In genomic region chr14:52119030-52119429, GRCh38 we compare ENCODE assay signal across 1 cellular context.
A peak's percentile ranks its signal among the peaks of the same experiment; 100 is the strongest.
TF ChIP-seq lines count a peak whose summit lies in the region.

No MANE protein-coding gene starts in this region.

TF ChIP-seq in HepG2, 621 proteins besides CTCF, POLR2A, EP300 and RAD21 (continued from another document and continues in another):
- TF ChIP-seq REST (IDR thresholded peaks at IDR 0.05; ENCODE audit: borderline replicate concordance in 1 of 2, low read depth in 1 of 2, low read length in 2 of 2) (no peak), SAP130 (CRISPR knock-in tag; IDR thresholded peaks at IDR 0.05; ENCODE audit: low read depth) (no peak), HIC2 (CRISPR knock-in tag; IDR thresholded peaks at IDR 0.05; ENCODE audit: low read depth) (no peak), CENPT (CRISPR knock-in tag; IDR thresholded peaks at IDR 0.05; ENCODE audit: low read depth) (no peak), MYC (CRISPR knock-in tag; IDR thresholded peaks at IDR 0.05; ENCODE audit: borderline replicate concordance) (no peak), ZBTB46 (CRISPR knock-in tag; IDR thresholded peaks at IDR 0.05; ENCODE audit: borderline replicate concordance) (no peak), TFDP2 (CRISPR knock-in tag; IDR thresholded peaks at IDR 0.05) (0 out of 2 replicates have a peak, but pooled peaks have one; percentile 30), HNF4A (CRISPR knock-in tag; IDR thresholded peaks at IDR 0.05) (peak; percentile 56; the same call in 1 of the 2 replicates), RBAK (CRISPR knock-in tag; IDR thresholded peaks at IDR 0.05) (no peak), ZNF30 (CRISPR knock-in tag; IDR thresholded peaks at IDR 0.05) (no peak), RARG (CRISPR knock-in tag; IDR thresholded peaks at IDR 0.05; ENCODE audit: low read depth) (no peak), AGO1 (IDR thresholded peaks at IDR 0.05; ENCODE audit: low read depth, low read length, poor library complexity, severe bottlenecking) (no peak), CHCHD3 (CRISPR knock-in tag; IDR thresholded peaks at IDR 0.05) (no peak), ZBTB25 (CRISPR knock-in tag; IDR thresholded peaks at IDR 0.05) (no peak), TCF7L2 (IDR thresholded peaks at IDR 0.05; ENCODE audit: low read depth, low read length) (no peak), CEBPZ (IDR thresholded peaks at IDR 0.05; ENCODE audit: low read length) (no peak), E2F1 (CRISPR knock-in tag; IDR thresholded peaks at IDR 0.05) (no peak), FOXA3 (CRISPR knock-in tag; IDR thresholded peaks at IDR 0.05) (peak; percentile 46; the same call in 1 of the 2 replicates), ZNF468 (CRISPR knock-in tag; IDR thresholded peaks at IDR 0.05) (no peak), HMG20A (CRISPR knock-in tag; IDR thresholded peaks at IDR 0.05; ENCODE audit: borderline replicate concordance) (peak; percentile 50; the same call in 1 of the 2 replicates), ZNF513 (CRISPR knock-in tag; conservative IDR thresholded peaks at IDR 0.05) (no peak), TCF7 (IDR thresholded peaks at IDR 0.05; ENCODE audit: low read depth) (0 out of 2 replicates have a peak, but pooled peaks have one; percentile 23), ZNF883 (CRISPR knock-in tag; IDR thresholded peaks at IDR 0.05; ENCODE audit: not compliant biosample characterization) (no peak), ZNF230 (CRISPR knock-in tag; IDR thresholded peaks at IDR 0.05) (no peak), PREB (CRISPR knock-in tag; IDR thresholded peaks at IDR 0.05) (no peak), MED13 (CRISPR knock-in tag; IDR thresholded peaks at IDR 0.05) (no peak), ZNF260 (CRISPR knock-in tag; IDR thresholded peaks at IDR 0.05; ENCODE audit: borderline replicate concordance, low read depth) (no peak), GTF2F1 (IDR thresholded peaks at IDR 0.05; ENCODE audit: low read length) (no peak), ZFP90 (CRISPR knock-in tag; IDR thresholded peaks at IDR 0.05; ENCODE audit: borderline replicate concordance) (no peak), ZNF430 (CRISPR knock-in tag; IDR thresholded peaks at IDR 0.05) (no peak), ZSCAN29 (CRISPR knock-in tag; conservative IDR thresholded peaks at IDR 0.05) (no peak), CEBPB (IDR thresholded peaks at IDR 0.05; ENCODE audit: borderline replicate concordance, low read depth, low read length) (0 out of 2 replicates have a peak, but pooled peaks have one; percentile 0), ZNF644 (CRISPR knock-in tag; IDR thresholded peaks at IDR 0.05; ENCODE audit: low read depth) (0 out of 2 replicates have a peak, but pooled peaks have one; percentile 30), SETDB1 (CRISPR knock-in tag; IDR thresholded peaks at IDR 0.05; ENCODE audit: borderline replicate concordance) (no peak), HINFP (CRISPR knock-in tag; IDR thresholded peaks at IDR 0.05; ENCODE audit: low read depth) (no peak), ZNF333 (CRISPR knock-in tag; IDR thresholded peaks at IDR 0.05; ENCODE audit: borderline replicate concordance) (no peak), GABPA (IDR thresholded peaks at IDR 0.05; ENCODE audit: low read depth, low read length) (no peak), GABPA (CRISPR knock-in tag; IDR thresholded peaks at IDR 0.05; ENCODE audit: low read depth) (no peak), ETS1 (CRISPR knock-in tag; IDR thresholded peaks at IDR 0.05) (no peak)
